In genomic region chr17:34252138-34252889, GRCh38 we compare ENCODE assay signal across 8 cellular contexts. TPM values are rescaled to one million over a fixed set of nuclear protein-coding genes. Genes with fewer than 3 reads are reported as not detected.
A peak's percentile ranks its signal among the peaks of the same experiment; 100 is the strongest.
DNase-seq lines count a peak whose midpoint lies in the region; ATAC-seq and TF ChIP-seq lines count a peak whose summit lies in the region.

No MANE protein-coding gene starts in this region.

- TF ChIP-seq CTCF in BE2C (IDR thresholded peaks at IDR 0.05; ENCODE audit: low read depth, low read length), result no peak

- ATAC-seq in GM21381 (IDR thresholded peaks at IDR 0.05; ENCODE audit: unreplicated experiment), result no peak

- peak; percentile 24 for DNase-seq in BE2C
- DNase-seq in HT1080 (ENCODE audit: low read depth), result peak; percentile 27
- peak; percentile 37 to 56 for DNase-seq in T47D (ENCODE audit: low read depth in 1 of 2, low spot score in 1 of 2)
- peak; percentile 98 for DNase-seq in kidney tubule cell (ENCODE audit: low spot score)
- peak in 41 of 49 donors; percentile 15 to 83 (median 58) for DNase-seq in substantia nigra (lab: John Stamatoyannopoulos, UW)
- no peak for DNase-seq in ecto neural progenitor cell (ENCODE audit: low spot score)
- DNase-seq in activated CD8-positive, alpha-beta memory T cell treated with anti-CD3 and anti-CD28 coated beads, Interleukin-2, amount 50 U/mL, for 48 hours, result no peak

- in situ Hi-C loops in T47D (cut with HindIII; ENCODE audit: low pct_unique_long_range_greater_than_20kb, low sequenced_read_pairs), result no loop called here

- no peak overlapping the region for H3K4me3 ChIP-seq in BE2C (ENCODE audit: low read depth, low read length)

- no peak overlapping the region for H3K27ac ChIP-seq in substantia nigra (ENCODE audit: low read depth, low read length, poor library complexity, severe bottlenecking)

- no peaks in the 10 kb centered on the region for H3K4me1 ChIP-seq in BE2C

- H3K27me3 ChIP-seq in BE2C, result peaks cover 23% of the 10 kb centered on the region

- H3K36me3 ChIP-seq in BE2C, result no peaks in the 10 kb centered on the region

- H3K9me3 ChIP-seq in BE2C, result no peaks in the 10 kb centered on the region

RNA-seq across cellular contexts. Expression of gene CCL2, which starts 2.8 kb away (rescaled TPM):
- polyA plus RNA-seq in BE2C (2012; ENCODE audit: insufficient read depth, insufficient read length, low read depth), result 0.80 TPM
- total RNA-seq in HT1080 (2014; rRNA removed; shearing (Covaris generic)), result 0.51 TPM in 1 of 2 replicates, not detected in the other
- 1.6 and 1.7 TPM in 2 replicates for polyA plus RNA-seq in HT1080 (2015; cell fraction: cytosol; rRNA removed)
- polyA plus RNA-seq in HT1080 (2015; cell fraction: nucleus; rRNA removed), result 0.88 TPM in 1 of 2 replicates, not detected in the other

RNA-seq across cellular contexts. Expression of gene CCL7, which starts 17.7 kb away (rescaled TPM):
- not detected for polyA plus RNA-seq in BE2C (2012; ENCODE audit: insufficient read depth, insufficient read length, low read depth)
- not detected in 2 replicates for total RNA-seq in HT1080 (2014; rRNA removed; shearing (Covaris generic))
- not detected in 2 replicates for polyA plus RNA-seq in HT1080 (2015; cell fraction: cytosol; rRNA removed)
- polyA plus RNA-seq in HT1080 (2015; cell fraction: nucleus; rRNA removed), result not detected in 2 replicates

RNA-seq across cellular contexts. Expression of gene CCL11, which starts 33.2 kb away (rescaled TPM):
- not detected for polyA plus RNA-seq in BE2C (2012; ENCODE audit: insufficient read depth, insufficient read length, low read depth)
- not detected in 2 replicates for total RNA-seq in HT1080 (2014; rRNA removed; shearing (Covaris generic))
- polyA plus RNA-seq in HT1080 (2015; cell fraction: cytosol; rRNA removed), result not detected in 2 replicates
- polyA plus RNA-seq in HT1080 (2015; cell fraction: nucleus; rRNA removed), result not detected in 2 replicates

Comparison
In these comparisons a context has a peak if more than half of its experiments do, and no peak if none do; other contexts are left out.
1. DNase-seq: peak in BE2C (single experiment), HT1080 (single experiment), T47D (2 of 2), kidney tubule cell (single experiment) and substantia nigra (41 of 49); none in ecto neural progenitor cell (single experiment) and activated CD8-positive, alpha-beta memory T cell treated with anti-CD3 and anti-CD28 coated beads, Interleukin-2, amount 50 U/mL, for 48 hours (single experiment).